Comparison of ENCODE assay signal across 9 cellular contexts in the genomic region with DNA sequence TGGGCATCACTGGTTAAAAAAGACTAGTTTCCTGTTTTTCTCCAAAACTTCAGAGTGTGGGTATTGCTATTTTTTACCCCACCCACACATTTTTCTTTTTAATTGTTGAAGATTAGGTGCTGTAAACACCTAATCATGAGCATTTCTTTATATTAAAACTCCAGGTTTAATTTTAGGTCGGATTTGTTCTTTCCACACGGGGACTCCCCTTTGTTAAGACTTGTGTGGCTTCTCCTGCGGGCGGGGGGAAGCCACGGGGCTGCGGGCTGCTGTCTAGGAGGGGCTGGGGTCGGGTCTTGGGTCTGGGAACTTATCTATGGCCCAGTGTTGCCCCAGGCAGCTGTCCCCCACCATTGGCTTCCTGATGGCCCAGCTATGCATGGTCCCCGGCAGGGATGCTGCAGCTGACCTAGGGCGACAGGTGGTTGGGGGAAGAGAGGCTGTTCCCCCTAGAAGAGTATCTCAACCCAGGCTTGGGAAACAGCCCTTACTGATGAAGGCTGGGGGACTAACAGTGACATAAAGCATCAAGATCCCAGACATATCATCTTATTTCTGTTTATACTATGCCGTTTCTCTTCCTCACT.
DNase-seq lines count a peak whose midpoint lies in the region; ATAC-seq lines count a peak whose summit lies in the region.
"Had no signal": no experiment of that assay in that cellular context is flagged by ENCODE, and none has a peak within 500 bp of the region (broad histone marks: within the 10 kb centered on the region; RNA-seq: fewer than 3 reads in every experiment).

No MANE protein-coding gene starts in this region.

- peak; percentile 60 for DNase-seq in activated T-cell treated with anti-CD3 and anti-CD28 coated beads, Interleukin-2, amount 50 U/mL, for 1 hour
- DNase-seq in activated T-cell treated with anti-CD3 and anti-CD28 coated beads for 4 hours, result no peak
- peak; percentile 53 for DNase-seq in activated naive CD8-positive, alpha-beta T cell treated with anti-CD3 and anti-CD28 coated beads for 36 hours
- no peak for DNase-seq in stimulated activated naive CD8-positive, alpha-beta T cell treated with anti-CD3 and anti-CD28 coated beads, Interleukin-15, amount 100 ng/mL, for 72 hours
- no peak for DNase-seq in cardiac septum (ENCODE audit: low spot score)
- no peak for DNase-seq in NCI-H1092 treated with DMSO at 0.1 percent for 48 hours (lab: John Stamatoyannopoulos, UW)
- no peak for DNase-seq in posterior vena cava (ENCODE audit: low spot score)

- peaks cover 54% of the 10 kb centered on the region for H3K36me3 Mint-ChIP-seq in activated naive CD8-positive, alpha-beta T cell treated with anti-CD3 and anti-CD28 coated beads for 36 hours

- no peaks in the 10 kb centered on the region for H3K27me3 Mint-ChIP-seq in activated naive CD8-positive, alpha-beta T cell treated with anti-CD3 and anti-CD28 coated beads for 36 hours
- H3K27me3 Mint-ChIP-seq in stimulated activated naive CD8-positive, alpha-beta T cell treated with anti-CD3 and anti-CD28 coated beads, Interleukin-15, amount 100 ng/mL, for 72 hours, result no peaks in the 10 kb centered on the region

- peak overlapping the region; percentile 96 for H3K27ac Mint-ChIP-seq in activated naive CD8-positive, alpha-beta T cell treated with anti-CD3 and anti-CD28 coated beads for 36 hours
- H3K27ac Mint-ChIP-seq in stimulated activated naive CD8-positive, alpha-beta T cell treated with anti-CD3 and anti-CD28 coated beads, Interleukin-15, amount 100 ng/mL, for 72 hours, result peak overlapping the region; percentile 77 to 94

- peaks cover 86% of the 10 kb centered on the region for H3K4me1 Mint-ChIP-seq in activated naive CD8-positive, alpha-beta T cell treated with anti-CD3 and anti-CD28 coated beads for 36 hours
- H3K4me1 Mint-ChIP-seq in stimulated activated naive CD8-positive, alpha-beta T cell treated with anti-CD3 and anti-CD28 coated beads, Interleukin-15, amount 100 ng/mL, for 72 hours, result peaks cover 87% of the 10 kb centered on the region

- H3K9me3 Mint-ChIP-seq in activated naive CD8-positive, alpha-beta T cell treated with anti-CD3 and anti-CD28 coated beads for 36 hours, result no peaks in the 10 kb centered on the region
- H3K9me3 Mint-ChIP-seq in stimulated activated naive CD8-positive, alpha-beta T cell treated with anti-CD3 and anti-CD28 coated beads, Interleukin-15, amount 100 ng/mL, for 72 hours, result peaks cover 0 to 6% of the 10 kb centered on the region in 2 donors

- H3K4me3 Mint-ChIP-seq in activated naive CD8-positive, alpha-beta T cell treated with anti-CD3 and anti-CD28 coated beads for 36 hours, result peak overlapping the region; percentile 74
- peak overlapping the region; percentile 77 to 79 for H3K4me3 Mint-ChIP-seq in stimulated activated naive CD8-positive, alpha-beta T cell treated with anti-CD3 and anti-CD28 coated beads, Interleukin-15, amount 100 ng/mL, for 72 hours

- intact Hi-C loops in cardiac septum (cut with DNase I), result no loop called here
- intact Hi-C loops in posterior vena cava (cut with DNase I), result no loop called here

- ATAC-seq in HG03139 (IDR thresholded peaks at IDR 0.05; ENCODE audit: unreplicated experiment), result peak; percentile 10
- ATAC-seq in stimulated activated naive CD8-positive, alpha-beta T cell treated with anti-CD3 and anti-CD28 coated beads, Interleukin-15, amount 100 ng/mL, for 72 hours, result peak; percentile 5
- ATAC-seq: SK-N-SH treated with all-trans-retinoic acid at 6 μM for 48 hours had no signal

Comparison
In these comparisons a context has a peak if more than half of its experiments do, and no peak if none do; other contexts are left out.
1. DNase-seq: peak in activated T-cell treated with anti-CD3 and anti-CD28 coated beads, Interleukin-2, amount 50 U/mL, for 1 hour (single experiment) and activated naive CD8-positive, alpha-beta T cell treated with anti-CD3 and anti-CD28 coated beads for 36 hours (single experiment); none in activated T-cell treated with anti-CD3 and anti-CD28 coated beads for 4 hours (single experiment), stimulated activated naive CD8-positive, alpha-beta T cell treated with anti-CD3 and anti-CD28 coated beads, Interleukin-15, amount 100 ng/mL, for 72 hours (0 of 2), cardiac septum (single experiment), NCI-H1092 treated with DMSO at 0.1 percent for 48 hours (single experiment) and posterior vena cava (single experiment).